ENCODE assay signal across 8 cellular contexts in genomic region chr2:68829764-68830163, GRCh38. TPM values are rescaled to one million over a fixed set of nuclear protein-coding genes. Genes with fewer than 3 reads are reported as not detected.
DNase-seq lines count a peak whose midpoint lies in the region; ATAC-seq and TF ChIP-seq lines count a peak whose summit lies in the region.

No MANE protein-coding gene starts in this region.

- H3K4me3 Mint-ChIP-seq in activated CD4-positive, alpha-beta T cell treated with anti-CD3 and anti-CD28 coated beads for 36 hours: no peak overlapping the region
- H3K4me3 Mint-ChIP-seq in activated T-helper 1 cell treated with anti-CD3 and anti-CD28 coated beads, Interleukin-12 subunit alpha, Interleukin-12 subunit beta, Interleukin-2, Interleukin-4 antibody, amounts not matched to agents 30 ng/mL and 10 ng/mL and 1 ng/mL, durations not matched to agents 14 hours and 24 hours and 36 hours: peak overlapping the region; percentile 71

- peaks cover 20% of the 10 kb centered on the region for H3K36me3 Mint-ChIP-seq in activated CD4-positive, alpha-beta T cell treated with anti-CD3 and anti-CD28 coated beads for 36 hours (ENCODE audit: low read depth)
- H3K36me3 Mint-ChIP-seq in activated T-helper 1 cell treated with anti-CD3 and anti-CD28 coated beads, Interleukin-12 subunit alpha, Interleukin-12 subunit beta, Interleukin-2, Interleukin-4 antibody, amounts not matched to agents 30 ng/mL and 10 ng/mL and 1 ng/mL, durations not matched to agents 14 hours and 24 hours and 36 hours (ENCODE audit: low read depth): peaks cover 33% of the 10 kb centered on the region

- intact Hi-C loops in activated CD4-positive, alpha-beta T cell treated with anti-CD3 and anti-CD28 coated beads for 36 hours (cut with DNase I, micrococcal nuclease): loop anchor here in 1 of 2 experiments (2.0 kb wide), 1 partner anchor 33 kb away; no protein-coding TSS in a partner anchor
- intact Hi-C loops in activated T-helper 1 cell treated with anti-CD3 and anti-CD28 coated beads, Interleukin-12 subunit alpha, Interleukin-12 subunit beta, Interleukin-2, Interleukin-4 antibody, amounts not matched to agents 30 ng/mL and 10 ng/mL and 1 ng/mL, durations not matched to agents 14 hours and 24 hours and 36 hours (cut with micrococcal nuclease): loop anchor here (2.0 to 5.0 kb wide), 3 partner anchors 15 to 177 kb away; no protein-coding TSS in a partner anchor
- intact Hi-C loops in left lung (cut with DNase I): loop anchor here in 1 of 2 donors (10.0 kb wide), 1 partner anchor 75 kb away; no protein-coding TSS in a partner anchor

- H3K9me3 ChIP-seq in left lung: no peaks in the 10 kb centered on the region

- peak overlapping the region; percentile 47 to 90 for H3K27ac ChIP-seq in left lung
- H3K27ac ChIP-seq in substantia nigra (ENCODE audit: low read depth, low read length, poor library complexity, severe bottlenecking): peak overlapping the region; percentile 89

- H3K27me3 Mint-ChIP-seq in activated CD4-positive, alpha-beta T cell treated with anti-CD3 and anti-CD28 coated beads for 36 hours: no peaks in the 10 kb centered on the region
- no peaks in the 10 kb centered on the region for H3K27me3 Mint-ChIP-seq in activated T-helper 1 cell treated with anti-CD3 and anti-CD28 coated beads, Interleukin-12 subunit alpha, Interleukin-12 subunit beta, Interleukin-2, Interleukin-4 antibody, amounts not matched to agents 30 ng/mL and 10 ng/mL and 1 ng/mL, durations not matched to agents 14 hours and 24 hours and 36 hours (ENCODE audit: insufficient read depth)

- peaks cover 56% of the 10 kb centered on the region for H3K4me1 Mint-ChIP-seq in activated CD4-positive, alpha-beta T cell treated with anti-CD3 and anti-CD28 coated beads for 36 hours
- H3K4me1 Mint-ChIP-seq in activated T-helper 1 cell treated with anti-CD3 and anti-CD28 coated beads, Interleukin-12 subunit alpha, Interleukin-12 subunit beta, Interleukin-2, Interleukin-4 antibody, amounts not matched to agents 30 ng/mL and 10 ng/mL and 1 ng/mL, durations not matched to agents 14 hours and 24 hours and 36 hours (ENCODE audit: low read depth): peaks cover 80% of the 10 kb centered on the region

- TF ChIP-seq CTCF in left lung (IDR thresholded peaks at IDR 0.05) (no peak), omental fat pad (IDR thresholded peaks at IDR 0.05) (no peak)

- H3K4me3 ChIP-seq in left lung: no peak overlapping the region

- no peaks in the 10 kb centered on the region for H3K9me3 Mint-ChIP-seq in activated CD4-positive, alpha-beta T cell treated with anti-CD3 and anti-CD28 coated beads for 36 hours (ENCODE audit: low read depth)
- no peaks in the 10 kb centered on the region for H3K9me3 Mint-ChIP-seq in activated T-helper 1 cell treated with anti-CD3 and anti-CD28 coated beads, Interleukin-12 subunit alpha, Interleukin-12 subunit beta, Interleukin-2, Interleukin-4 antibody, amounts not matched to agents 30 ng/mL and 10 ng/mL and 1 ng/mL, durations not matched to agents 14 hours and 24 hours and 36 hours

- no peaks in the 10 kb centered on the region for H3K27me3 ChIP-seq in left lung

- H3K4me1 ChIP-seq in left lung: peaks cover 18 to 86% of the 10 kb centered on the region in 2 donors

- CTCF ChIA-PET in activated CD4-positive, alpha-beta T cell treated with anti-CD3 and anti-CD28 coated beads for 36 hours (lab: Charles Lee): interaction anchor here (0.9 to 2.1 kb wide), 7 partner anchors 10 to 388 kb away, joined by 3 to 7 read pairs (median 4); no protein-coding TSS in a partner anchor

- no peak for DNase-seq in activated CD4-positive, alpha-beta T cell treated with anti-CD3 and anti-CD28 coated beads for 36 hours
- no peak for DNase-seq in activated CD4-positive, alpha-beta T cell treated with anti-CD3 and anti-CD28 coated beads for 4 hours
- no peak for DNase-seq in activated T-helper 1 cell treated with anti-CD3 and anti-CD28 coated beads, Interleukin-12 subunit alpha, Interleukin-12 subunit beta, Interleukin-2, Interleukin-4 antibody, amounts not matched to agents 30 ng/mL and 10 ng/mL and 1 ng/mL, durations not matched to agents 14 hours and 24 hours and 36 hours (ENCODE audit: low spot score)
- no peak for DNase-seq in left lung
- DNase-seq in substantia nigra (lab: John Stamatoyannopoulos, UW): no peak
- no peak for DNase-seq in stimulated activated naive CD4-positive, alpha-beta T cell treated with Interleukin-2 at 50 U/mL for 16 hours (lab: John Stamatoyannopoulos, UW)
- no peak for DNase-seq in omental fat pad (ENCODE audit: low spot score)

- peaks cover 0 to 23% of the 10 kb centered on the region in 2 donors for H3K36me3 ChIP-seq in left lung

- H3K27ac Mint-ChIP-seq in activated CD4-positive, alpha-beta T cell treated with anti-CD3 and anti-CD28 coated beads for 36 hours: peak overlapping the region; percentile 88
- H3K27ac Mint-ChIP-seq in activated T-helper 1 cell treated with anti-CD3 and anti-CD28 coated beads, Interleukin-12 subunit alpha, Interleukin-12 subunit beta, Interleukin-2, Interleukin-4 antibody, amounts not matched to agents 30 ng/mL and 10 ng/mL and 1 ng/mL, durations not matched to agents 14 hours and 24 hours and 36 hours: peak overlapping the region; percentile 92

- POLR2A ChIA-PET in activated CD4-positive, alpha-beta T cell treated with anti-CD3 and anti-CD28 coated beads for 36 hours (lab: Charles Lee): no interaction called here

- peak; percentile 30 for ATAC-seq in activated CD4-positive, alpha-beta T cell treated with anti-CD3 and anti-CD28 coated beads for 36 hours
- ATAC-seq in left lung: no peak
- no peak for ATAC-seq in GM19324 (IDR thresholded peaks at IDR 0.05; ENCODE audit: low FRiP score, unreplicated experiment)
- ATAC-seq in omental fat pad (ENCODE audit: low FRiP score): no peak

RNA-seq across cellular contexts. Expression of gene BMP10, which starts 41.4 kb away (rescaled TPM):
- not detected for total RNA-seq in activated CD4-positive, alpha-beta T cell treated with anti-CD3 and anti-CD28 coated beads for 36 hours
- not detected in 2 replicates for total RNA-seq in activated T-helper 1 cell treated with anti-CD3 and anti-CD28 coated beads, Interleukin-12 subunit alpha, Interleukin-12 subunit beta, Interleukin-2, Interleukin-4 antibody, amounts not matched to agents 30 ng/mL and 10 ng/mL and 1 ng/mL, durations not matched to agents 14 hours and 24 hours and 36 hours
- total RNA-seq in left lung (not detected), omental fat pad (not detected)
